Comparison of ENCODE assay signal across 8 cellular contexts in genomic region chr12:111434680-111435338, GRCh38. TPM values are rescaled to one million over a fixed set of nuclear protein-coding genes. Genes with fewer than 3 reads are reported as not detected.
DNase-seq lines count a peak whose midpoint lies in the region; ATAC-seq, FAIRE-seq and TF ChIP-seq lines count a peak whose summit lies in the region.

No MANE protein-coding gene starts in this region.

- no peak overlapping the region for H2BK12ac ChIP-seq in mesenchymal stem cell (ENCODE audit: low read length in 2 of 2)

- peak; percentile 54 for ATAC-seq in GM19372 (IDR thresholded peaks at IDR 0.05; ENCODE audit: low read depth, unreplicated experiment)
- peak; percentile 59 for ATAC-seq in HG03460 (IDR thresholded peaks at IDR 0.05; ENCODE audit: unreplicated experiment)

- 66% methylated on average over 17 of the region's 18 CpGs for WGBS in mesenchymal stem cell

- H3K4me2 ChIP-seq in mesenchymal stem cell (ENCODE audit: low read length, poor library complexity, severe bottlenecking), result peak overlapping the region; percentile 56

- peak overlapping the region; percentile 4 for H2BK5ac ChIP-seq in mesenchymal stem cell (ENCODE audit: low read depth, low read length, poor library complexity, severe bottlenecking)

- peaks cover 97% of the 10 kb centered on the region for H3K79me2 ChIP-seq in ACC112 (ENCODE audit: control insufficient read depth, insufficient read depth, low read length, unreplicated experiment)

- H2BK15ac ChIP-seq in mesenchymal stem cell (ENCODE audit: low read depth, poor library complexity, severe bottlenecking), result peak overlapping the region; percentile 61

- H2BK120ac ChIP-seq in mesenchymal stem cell (ENCODE audit: low read depth, low read length), result peak overlapping the region; percentile 64

- no peak for TF ChIP-seq CTCF in cardiac fibroblast (IDR thresholded peaks at IDR 0.05; ENCODE audit: low read depth, low read length)

- H3K14ac ChIP-seq in mesenchymal stem cell (ENCODE audit: low read length in 2 of 2), result no peak overlapping the region

- H3K36me3 ChIP-seq in ACC112 (ENCODE audit: insufficient read depth, low read length) (peaks cover 3% of the 10 kb centered on the region), mesenchymal stem cell (ENCODE audit: control insufficient read depth in 1 of 2, insufficient read depth in 2 of 2, low read depth in 1 of 2, low read length in 2 of 2) (peaks cover 8 to 34% of the 10 kb centered on the region in 2 experiments)

- peak overlapping the region; percentile 79 for H4K91ac ChIP-seq in mesenchymal stem cell (ENCODE audit: low read length)

- peak overlapping the region; percentile 55 for H3K9ac ChIP-seq in mesenchymal stem cell (ENCODE audit: low read length)

- H3K27ac ChIP-seq in ACC112 (ENCODE audit: low read depth, low read length), result peak overlapping the region; percentile 94
- peak overlapping the region; percentile 73 for H3K27ac ChIP-seq in mesenchymal stem cell (ENCODE audit: low read length, poor library complexity, severe bottlenecking)

- H3K4ac ChIP-seq in mesenchymal stem cell (ENCODE audit: low read depth in 1 of 2, low read length in 2 of 2), result peak overlapping the region in 1 of 2 experiments; percentile 24

- H3K9me3 ChIP-seq in mesenchymal stem cell (ENCODE audit: control insufficient read depth, low read length), result no peaks in the 10 kb centered on the region

- FAIRE-seq in urothelium cell line (lab: Jason Lieb, UNC), result no peak

- peak; percentile 67 for DNase-seq in activated CD4-positive, CD25-positive, alpha-beta regulatory T cell treated with anti-CD3 and anti-CD28 coated beads, Interleukin-2, amount 50 U/mL, for 16 hours (ENCODE audit: low read depth, low spot score)
- DNase-seq in cardiac fibroblast (ENCODE audit: low read depth in 2 of 2) (peak; percentile 73 to 74), mesenchymal stem cell (peak; percentile 79), urothelium cell line (ENCODE audit: low spot score) (no peak)
- DNase-seq in stimulated activated CD8-positive, alpha-beta memory T cell treated with anti-CD3 and anti-CD28 coated beads, Interleukin-4, amount 100 ng/mL, for 48 hours, result peak; percentile 89

- H3K4me3 ChIP-seq in ACC112 (ENCODE audit: low read depth, low read length), result peak overlapping the region; percentile 60
- peak overlapping the region in 1 of 2 donors; percentile 10 for H3K4me3 ChIP-seq in cardiac fibroblast (replicated peaks in 1 of 2; ENCODE audit: low read depth in 2 of 2, low read length in 2 of 2)
- H3K4me3 ChIP-seq in mesenchymal stem cell (ENCODE audit: insufficient read depth in 1 of 2, low read depth in 1 of 2, low read length in 2 of 2), result peak overlapping the region in 1 of 2 experiments; percentile 57

- H4K8ac ChIP-seq in mesenchymal stem cell (ENCODE audit: low read length), result peak overlapping the region; percentile 77

- peak overlapping the region; percentile 52 to 73 for H3K18ac ChIP-seq in mesenchymal stem cell (ENCODE audit: low read depth in 1 of 2, low read length in 2 of 2)

- H3K79me1 ChIP-seq in mesenchymal stem cell (replicated peaks; ENCODE audit: low read length, poor library complexity, severe bottlenecking), result no peaks in the 10 kb centered on the region

- H2AFZ ChIP-seq in ACC112 (ENCODE audit: low read length, unreplicated experiment), result no peak overlapping the region
- no peak overlapping the region for H2AFZ ChIP-seq in mesenchymal stem cell (ENCODE audit: low read depth, low read length)

- H2AK5ac ChIP-seq in mesenchymal stem cell (ENCODE audit: low read length, severe bottlenecking), result peak overlapping the region; percentile 33

- peak overlapping the region in 1 of 2 experiments; percentile 37 for H3K23ac ChIP-seq in mesenchymal stem cell (ENCODE audit: low read length in 2 of 2)

- no peaks in the 10 kb centered on the region for H3K27me3 ChIP-seq in ACC112 (ENCODE audit: insufficient read depth, low read length)
- no peaks in the 10 kb centered on the region for H3K27me3 ChIP-seq in mesenchymal stem cell (ENCODE audit: control insufficient read depth in 1 of 2, insufficient read depth in 1 of 2, low read length in 2 of 2)

- H3K4me1 ChIP-seq in ACC112 (ENCODE audit: control insufficient read depth, insufficient read depth, low read length, unreplicated experiment), result peaks cover 94% of the 10 kb centered on the region
- H3K4me1 ChIP-seq in mesenchymal stem cell (ENCODE audit: control insufficient read depth, insufficient read depth, low read depth, low read length), result peaks cover 70% of the 10 kb centered on the region

RNA-seq across cellular contexts. Expression of gene SH2B3, which starts 29.1 kb away (rescaled TPM):
- polyA plus RNA-seq in mesenchymal stem cell (2013, experiment 1 of 2), result 50.8 TPM
- 50.3 TPM for polyA plus RNA-seq in mesenchymal stem cell (2013, experiment 2 of 2)
